ENCODE assay signal across 11 cellular contexts in genomic region chr17:75183999-75184884, GRCh38. TPM values are rescaled to one million over a fixed set of nuclear protein-coding genes. Genes with fewer than 3 reads are reported as not detected.
A peak's percentile ranks its signal among the peaks of the same experiment; 100 is the strongest.
DNase-seq lines count a peak whose midpoint lies in the region; ATAC-seq, FAIRE-seq and TF ChIP-seq lines count a peak whose summit lies in the region.
"Had no signal": no experiment of that assay in that cellular context is flagged by ENCODE, and none has a peak within 500 bp of the region (broad histone marks: within the 10 kb centered on the region; RNA-seq: fewer than 3 reads in every experiment).

No MANE protein-coding gene starts in this region.

- H3K9me3 Mint-ChIP-seq in activated T-cell treated with anti-CD3 and anti-CD28 coated beads, Interleukin-2, amount 50 U/mL, for 24 hours = no peaks in the 10 kb centered on the region
- H3K9me3 Mint-ChIP-seq in WTC11 = no peaks in the 10 kb centered on the region
- peaks cover 16% of the 10 kb centered on the region for H3K9me3 Mint-ChIP-seq in glutamatergic neuron (ENCODE audit: unreplicated experiment)
- no peaks in the 10 kb centered on the region for H3K9me3 Mint-ChIP-seq in stimulated activated naive B cell treated with anti-CD40 and anti-IgM and Interleukin-4, amounts not matched to agents 10 μg/mL and 1 μg/mL and 100 μg/mL, for 72 hours

- peak overlapping the region; percentile 96 for H3K27ac Mint-ChIP-seq in activated T-cell treated with anti-CD3 and anti-CD28 coated beads, Interleukin-2, amount 50 U/mL, for 24 hours
- 0 out of 2 replicates have a peak overlapping the region, but pooled peaks have one; percentile 5 for H3K27ac Mint-ChIP-seq in WTC11
- peak overlapping the region; percentile 90 for H3K27ac Mint-ChIP-seq in glutamatergic neuron (ENCODE audit: unreplicated experiment)
- H3K27ac Mint-ChIP-seq in stimulated activated naive B cell treated with anti-CD40 and anti-IgM and Interleukin-4, amounts not matched to agents 10 μg/mL and 1 μg/mL and 100 μg/mL, for 72 hours = peak overlapping the region; percentile 98

- no peak for DNase-seq in activated T-cell treated with anti-CD3 and anti-CD28 coated beads, Interleukin-2, amount 50 U/mL, for 24 hours
- DNase-seq in activated T-cell treated with anti-CD3 and anti-CD28 coated beads for 4 hours (no peak), WTC11 (ENCODE audit: low spot score) (no peak), glutamatergic neuron (no peak), AG20443 (ENCODE audit: low spot score) (no peak), GM19239 (ENCODE audit: insufficient read length, low spot score) (no peak)
- no peak for DNase-seq in stimulated activated naive B cell treated with anti-CD40 and anti-IgM and Interleukin-4, amounts not matched to agents 10 μg/mL and 1 μg/mL and 100 μg/mL, for 72 hours
- DNase-seq: GF-D8; NCI-H2029 treated with DMSO at 0.1 percent for 48 hours; stimulated activated CD4-positive, alpha-beta T cell treated with anti-CD3 and anti-CD28 coated beads, Interleukin-2, amount 100 ng/mL, for 24 hours had no signal

- POLR2A ChIA-PET in WTC11 (lab: Charles Lee) = interaction anchor here (0.7 to 0.9 kb wide), 2 partner anchors 21 to 107 kb away, joined by 3 to 4 read pairs; partner anchors contain the start of gene NUP85

- CTCF ChIA-PET in WTC11 (lab: Charles Lee) = interaction anchor here (0.6 to 2.1 kb wide), 8 partner anchors 12 to 341 kb away, joined by 3 to 14 read pairs (median 3); partner anchors contain the start of genes LLGL2, MIF4GD and SLC25A19

- TF ChIP-seq CTCF in WTC11 (IDR thresholded peaks at IDR 0.05) (no peak), glutamatergic neuron (IDR thresholded peaks at IDR 0.05; ENCODE audit: partially characterized antibody, unreplicated experiment) (no peak)

- ATAC-seq in WTC11 (no peak), HG02610 (IDR thresholded peaks at IDR 0.05; ENCODE audit: unreplicated experiment) (no peak)
- ATAC-seq in stimulated activated naive B cell treated with anti-CD40 and anti-IgM and Interleukin-4, amounts not matched to agents 10 μg/mL and 1 μg/mL and 100 μg/mL, for 72 hours (replicated peaks) = no peak

- H3K27me3 Mint-ChIP-seq in activated T-cell treated with anti-CD3 and anti-CD28 coated beads, Interleukin-2, amount 50 U/mL, for 24 hours = no peaks in the 10 kb centered on the region
- no peaks in the 10 kb centered on the region; the same call in 1 of the 2 replicates for H3K27me3 Mint-ChIP-seq in WTC11 (ENCODE audit: low read depth)
- peaks cover 11% of the 10 kb centered on the region for H3K27me3 Mint-ChIP-seq in glutamatergic neuron (ENCODE audit: unreplicated experiment)
- H3K27me3 Mint-ChIP-seq in stimulated activated naive B cell treated with anti-CD40 and anti-IgM and Interleukin-4, amounts not matched to agents 10 μg/mL and 1 μg/mL and 100 μg/mL, for 72 hours = no peaks in the 10 kb centered on the region

- no peak for FAIRE-seq in GM19239 (lab: Jason Lieb, UNC)

- peaks cover 28% of the 10 kb centered on the region for H3K36me3 Mint-ChIP-seq in activated T-cell treated with anti-CD3 and anti-CD28 coated beads, Interleukin-2, amount 50 U/mL, for 24 hours (ENCODE audit: low read depth)
- H3K36me3 Mint-ChIP-seq in WTC11 (peaks cover 22% of the 10 kb centered on the region), glutamatergic neuron (ENCODE audit: unreplicated experiment) (no peaks in the 10 kb centered on the region)
- H3K36me3 Mint-ChIP-seq in stimulated activated naive B cell treated with anti-CD40 and anti-IgM and Interleukin-4, amounts not matched to agents 10 μg/mL and 1 μg/mL and 100 μg/mL, for 72 hours = peaks cover 6 to 12% of the 10 kb centered on the region in 2 donors

- peaks cover 41% of the 10 kb centered on the region for H3K4me1 Mint-ChIP-seq in activated T-cell treated with anti-CD3 and anti-CD28 coated beads, Interleukin-2, amount 50 U/mL, for 24 hours (ENCODE audit: low read depth)
- peaks cover 26% of the 10 kb centered on the region for H3K4me1 Mint-ChIP-seq in WTC11
- H3K4me1 Mint-ChIP-seq in glutamatergic neuron (ENCODE audit: low read depth, unreplicated experiment) = peaks cover 12% of the 10 kb centered on the region
- H3K4me1 Mint-ChIP-seq in stimulated activated naive B cell treated with anti-CD40 and anti-IgM and Interleukin-4, amounts not matched to agents 10 μg/mL and 1 μg/mL and 100 μg/mL, for 72 hours = peaks cover 18 to 39% of the 10 kb centered on the region in 2 donors

- H3K4me3 Mint-ChIP-seq in activated T-cell treated with anti-CD3 and anti-CD28 coated beads, Interleukin-2, amount 50 U/mL, for 24 hours = peak overlapping the region; percentile 77
- H3K4me3 Mint-ChIP-seq in WTC11 (peak overlapping the region; percentile 24), glutamatergic neuron (ENCODE audit: unreplicated experiment) (peak overlapping the region; percentile 73)
- H3K4me3 Mint-ChIP-seq in stimulated activated naive B cell treated with anti-CD40 and anti-IgM and Interleukin-4, amounts not matched to agents 10 μg/mL and 1 μg/mL and 100 μg/mL, for 72 hours = peak overlapping the region; percentile 87 to 91

TF ChIP-seq in WTC11, 78 proteins besides CTCF, POLR2A, EP300 and RAD21 (continues in another document):
- TF ChIP-seq ZNF263 (CRISPR knock-in tag; IDR thresholded peaks at IDR 0.05; ENCODE audit: low read depth) (no peak), CREM (CRISPR knock-in tag; IDR thresholded peaks at IDR 0.05) (no peak), ZNF219 (CRISPR knock-in tag; IDR thresholded peaks at IDR 0.05; ENCODE audit: borderline replicate concordance) (no peak), AFF4 (CRISPR knock-in tag; IDR thresholded peaks at IDR 0.05; ENCODE audit: borderline replicate concordance) (no peak), ZNF317 (CRISPR knock-in tag; IDR thresholded peaks at IDR 0.05; ENCODE audit: borderline replicate concordance, low read depth) (no peak), FOXJ3 (CRISPR knock-in tag; IDR thresholded peaks at IDR 0.05; ENCODE audit: borderline replicate concordance) (no peak), RELA (CRISPR knock-in tag; IDR thresholded peaks at IDR 0.05; ENCODE audit: borderline replicate concordance) (no peak), MYBL2 (CRISPR knock-in tag; IDR thresholded peaks at IDR 0.05) (no peak), TEAD4 (CRISPR knock-in tag; IDR thresholded peaks at IDR 0.05) (no peak)

RNA-seq across cellular contexts. Expression of gene SUMO2, which starts 1.5 kb away (rescaled TPM):
- total RNA-seq in WTC11 (2021) (650 to 764 TPM (median 757 TPM) in 3 replicates), glutamatergic neuron (ENCODE audit: unreplicated experiment) (625 TPM)

RNA-seq across cellular contexts. Expression of gene NUP85, which starts 21.2 kb away (rescaled TPM):
- total RNA-seq in WTC11 (2021) (89.7 to 109 TPM (median 95.1 TPM) in 3 replicates), glutamatergic neuron (ENCODE audit: unreplicated experiment) (58.9 TPM)

RNA-seq across cellular contexts. Expression of gene JPT1, which starts 29.9 kb away (rescaled TPM):
- 289 to 341 TPM (median 300 TPM) in 3 replicates for total RNA-seq in WTC11 (2021)
- total RNA-seq in glutamatergic neuron (ENCODE audit: unreplicated experiment) = 642 TPM

RNA-seq across cellular contexts. Expression of gene NT5C, which starts 52.7 kb away (rescaled TPM):
- total RNA-seq in WTC11 (2021) = 91.0 to 102 TPM (median 96.9 TPM) in 3 replicates
- total RNA-seq in glutamatergic neuron (ENCODE audit: unreplicated experiment) = 40.4 TPM

Comparison
In these comparisons a context has a peak if more than half of its experiments do, and no peak if none do; other contexts are left out.
1. H3K27ac Mint-ChIP-seq: peak in every context shown above with its lines; median percentile 98 in stimulated activated naive B cell treated with anti-CD40 and anti-IgM and Interleukin-4, amounts not matched to agents 10 μg/mL and 1 μg/mL and 100 μg/mL, for 72 hours; 96 in activated T-cell treated with anti-CD3 and anti-CD28 coated beads, Interleukin-2, amount 50 U/mL, for 24 hours; 90 in glutamatergic neuron; 5 in WTC11.
2. H3K4me3 Mint-ChIP-seq: peak in every context shown above with its lines; median percentile 89 in stimulated activated naive B cell treated with anti-CD40 and anti-IgM and Interleukin-4, amounts not matched to agents 10 μg/mL and 1 μg/mL and 100 μg/mL, for 72 hours; 77 in activated T-cell treated with anti-CD3 and anti-CD28 coated beads, Interleukin-2, amount 50 U/mL, for 24 hours; 73 in glutamatergic neuron; 24 in WTC11.